ENCODE assay signal across 11 cellular contexts in the genomic region with DNA sequence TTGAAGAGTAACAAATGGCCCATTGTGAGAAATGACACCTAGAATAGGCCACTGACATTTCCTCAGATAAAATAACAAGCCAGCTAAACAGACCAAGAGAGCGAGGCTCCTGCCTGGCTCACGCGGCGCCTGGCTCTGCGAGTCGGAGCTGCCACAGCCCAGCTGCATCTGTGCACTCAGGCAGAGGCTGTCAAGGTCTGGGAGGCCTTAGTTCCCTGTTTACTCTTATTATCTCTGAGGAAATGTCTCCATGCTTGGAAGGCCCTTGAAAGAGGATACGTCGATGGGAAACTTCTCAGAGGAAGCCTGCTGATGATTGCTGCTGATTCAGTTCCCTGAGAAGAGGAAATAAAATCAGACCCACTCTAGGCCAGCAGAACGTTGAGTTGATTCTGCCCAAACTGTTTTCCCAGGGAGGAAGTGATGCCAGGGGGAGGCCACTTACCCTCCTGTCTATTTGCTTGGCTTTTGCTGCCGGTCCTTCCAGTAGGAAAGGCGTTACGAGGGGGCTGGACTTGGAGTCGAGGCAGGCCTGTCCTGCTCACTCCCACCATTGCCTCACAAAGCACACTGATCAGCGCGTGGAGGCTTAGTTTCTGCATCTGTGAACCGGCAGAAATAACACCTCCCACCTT.
DNase-seq lines count a peak whose midpoint lies in the region; ATAC-seq, FAIRE-seq and TF ChIP-seq lines count a peak whose summit lies in the region.
"Had no signal": no experiment of that assay in that cellular context is flagged by ENCODE, and none has a peak within 500 bp of the region (broad histone marks: within the 10 kb centered on the region; RNA-seq: fewer than 3 reads in every experiment).

No MANE protein-coding gene starts in this region.

- H3K9me3 Mint-ChIP-seq in T-helper 2 cell treated with Interferon-gamma antibody and Interleukin-4, amounts not matched to agents 5 μg/mL and 100 μg/mL, for 36 hours, result no peaks in the 10 kb centered on the region

- in situ Hi-C loops in G401 (cut with HindIII; ENCODE audit: low sequenced_read_pairs), result no loop called here

- H3K27ac Mint-ChIP-seq in T-helper 2 cell treated with Interferon-gamma antibody and Interleukin-4, amounts not matched to agents 5 μg/mL and 100 μg/mL, for 36 hours, result no peak overlapping the region

- FAIRE-seq in urothelium cell line (lab: Jason Lieb, UNC), result no peak

- TF ChIP-seq POLR2A in adrenal gland (IDR thresholded peaks at IDR 0.05), result peak in 1 of 2 donors; percentile 26

- peak overlapping the region in 4 of 5 donors; percentile 32 to 84 (median 61) for H3K27ac ChIP-seq in adrenal gland
- H3K27ac ChIP-seq: HL-60 had no signal

- H3K27me3 ChIP-seq in adrenal gland, result no peaks in the 10 kb centered on the region

- H3K9me3 ChIP-seq in adrenal gland (replicated peaks in 1 of 3), result no peaks in the 10 kb centered on the region

- H3K4me1 Mint-ChIP-seq in T-helper 2 cell treated with Interferon-gamma antibody and Interleukin-4, amounts not matched to agents 5 μg/mL and 100 μg/mL, for 36 hours (ENCODE audit: low read depth), result peaks cover 15% of the 10 kb centered on the region

- no peak for TF ChIP-seq CTCF in adrenal gland (IDR thresholded peaks at IDR 0.05)

- WGBS in adrenal gland, 4 donors, result 32 to 51% (median 48%) methylated on average over 11 to 16 of the region's 16 CpGs

- DNase-seq in G401 (ENCODE audit: low spot score) (peak; percentile 16), adrenal gland (peak in 6 of 7 donors; percentile 55 to 78 (median 65)), left ventricle myocardium superior (peak; percentile 67), pons (ENCODE audit: low spot score) (peak; percentile 77), urothelium cell line (ENCODE audit: low spot score) (no peak), NCI-H524 (lab: John Stamatoyannopoulos, UW) (no peak), SW 1271 (lab: John Stamatoyannopoulos, UW) (no peak)
- DNase-seq in T-helper 2 cell treated with Interferon-gamma antibody and Interleukin-4, amounts not matched to agents 5 μg/mL and 100 μg/mL, for 36 hours (ENCODE audit: low spot score), result no peak
- DNase-seq: activated CD8-positive, alpha-beta memory T cell treated with anti-CD3 and anti-CD28 coated beads, Interleukin-2, amount 50 U/mL, for 48 hours; DND-41 had no signal

- no peak overlapping the region for H3K4me3 Mint-ChIP-seq in T-helper 2 cell treated with Interferon-gamma antibody and Interleukin-4, amounts not matched to agents 5 μg/mL and 100 μg/mL, for 36 hours

- H3K36me3 Mint-ChIP-seq in T-helper 2 cell treated with Interferon-gamma antibody and Interleukin-4, amounts not matched to agents 5 μg/mL and 100 μg/mL, for 36 hours (ENCODE audit: low read depth), result no peaks in the 10 kb centered on the region

- intact Hi-C loops in adrenal gland (cut with DNase I) (no loop called here), left ventricle myocardium superior (cut with micrococcal nuclease) (no loop called here)

- H3K4me3 ChIP-seq in adrenal gland, result no peak overlapping the region

- no peaks in the 10 kb centered on the region for H3K27me3 Mint-ChIP-seq in T-helper 2 cell treated with Interferon-gamma antibody and Interleukin-4, amounts not matched to agents 5 μg/mL and 100 μg/mL, for 36 hours (ENCODE audit: low read depth)

- H3K4me1 ChIP-seq in adrenal gland (replicated peaks in 1 of 2), result peaks cover 5 to 16% of the 10 kb centered on the region in 2 donors

- H3K36me3 ChIP-seq in adrenal gland (replicated peaks in 1 of 2), result peaks cover 0 to 3% of the 10 kb centered on the region in 2 donors

- ATAC-seq in left ventricle myocardium superior, result peak; percentile 89

Comparison
In these comparisons a context has a peak if more than half of its experiments do, and no peak if none do; other contexts are left out.
1. DNase-seq: peak in G401 (single experiment), adrenal gland (6 of 7), left ventricle myocardium superior (single experiment) and pons (single experiment); none in T-helper 2 cell treated with Interferon-gamma antibody and Interleukin-4, amounts not matched to agents 5 μg/mL and 100 μg/mL, for 36 hours (single experiment), urothelium cell line (single experiment), NCI-H524 (0 of 2) and SW 1271 (0 of 2).